Comparison of ENCODE assay signal across 19 cellular contexts in genomic region chr6:79684821-79685220, GRCh38.
"Had no signal": no experiment of that assay in that cellular context is flagged by ENCODE, and none has a peak within 500 bp of the region (broad histone marks: within the 10 kb centered on the region; RNA-seq: fewer than 3 reads in every experiment).

No MANE protein-coding gene starts in this region.

- H3K9me3 ChIP-seq: colonic mucosa, gastroesophageal sphincter, tibial artery, vagina had no signal

- H3K4me3 Mint-ChIP-seq: activated CD8-positive, alpha-beta memory T cell treated with anti-CD3 and anti-CD28 coated beads, Interleukin-2, amount 10 ng/mL, durations not matched to agents 7 days and 5 days; activated naive CD8-positive, alpha-beta T cell treated with anti-CD3 and anti-CD28 coated beads, Interleukin-2, amount 10 ng/mL, durations not matched to agents 7 days and 5 days; activated T-cell treated with anti-CD3 and anti-CD28 coated beads, Interleukin-2, amount 50 U/mL, for 4 hours; naive thymus-derived CD4-positive, alpha-beta T cell; stimulated activated naive CD8-positive, alpha-beta T cell treated with anti-CD3 and anti-CD28 coated beads, Interleukin-15, amount 100 ng/mL, for 72 hours had no signal

- H3K27ac ChIP-seq: colonic mucosa, gastroesophageal sphincter, skin epidermis, tibial artery, vagina had no signal

- H3K27me3 ChIP-seq: colonic mucosa, gastroesophageal sphincter, tibial artery, vagina had no signal

- H3K27me3 Mint-ChIP-seq: activated naive CD8-positive, alpha-beta T cell treated with anti-CD3 and anti-CD28 coated beads, Interleukin-2, amount 10 ng/mL, durations not matched to agents 7 days and 5 days; stimulated activated naive CD8-positive, alpha-beta T cell treated with anti-CD3 and anti-CD28 coated beads, Interleukin-15, amount 100 ng/mL, for 72 hours had no signal

- H3K27ac Mint-ChIP-seq: activated CD8-positive, alpha-beta memory T cell treated with anti-CD3 and anti-CD28 coated beads, Interleukin-2, amount 10 ng/mL, durations not matched to agents 7 days and 5 days; activated naive CD8-positive, alpha-beta T cell treated with anti-CD3 and anti-CD28 coated beads, Interleukin-2, amount 10 ng/mL, durations not matched to agents 7 days and 5 days; naive thymus-derived CD4-positive, alpha-beta T cell had no signal

- H3K4me3 ChIP-seq: colonic mucosa, gastroesophageal sphincter, lung, skin epidermis, tibial artery, vagina had no signal

- H3K4me1 Mint-ChIP-seq: activated CD8-positive, alpha-beta memory T cell treated with anti-CD3 and anti-CD28 coated beads, Interleukin-2, amount 10 ng/mL, durations not matched to agents 7 days and 5 days had no signal

- DNase-seq: activated CD4-positive, alpha-beta T cell treated with anti-CD3 and anti-CD28 coated beads for 1 hour; activated CD4-positive, alpha-beta T cell treated with anti-CD3 and anti-CD28 coated beads, Interleukin-2, amount 50 U/mL, for 48 hours; activated CD8-positive, alpha-beta memory T cell treated with anti-CD3 and anti-CD28 coated beads, Interleukin-2, amount 10 ng/mL, durations not matched to agents 7 days and 5 days; activated gamma-delta T cell; activated naive CD8-positive, alpha-beta T cell treated with anti-CD3 and anti-CD28 coated beads, Interleukin-2, amount 10 ng/mL, durations not matched to agents 7 days and 5 days; activated T-cell treated with anti-CD3 and anti-CD28 coated beads, Interleukin-2, amount 50 U/mL, for 4 hours; caudate nucleus; colonic mucosa; effector CD8-positive, alpha-beta T cell; hippocampal formation; naive thymus-derived CD4-positive, alpha-beta T cell; stimulated activated CD4-positive, alpha-beta T cell treated with anti-CD3 and anti-CD28 coated beads, Interleukin-4, amount 100 ng/mL, for 4 hours; stimulated activated naive CD8-positive, alpha-beta T cell treated with anti-CD3 and anti-CD28 coated beads, Interleukin-15, amount 100 ng/mL, for 72 hours; T1000; tibial artery had no signal

- H3K4me1 ChIP-seq: colonic mucosa, vagina had no signal

- H3K36me3 ChIP-seq: colonic mucosa, gastroesophageal sphincter, tibial artery, vagina had no signal
